8 cellular contexts compared by ENCODE assay signal in genomic region chr6:36545767-36546663, GRCh38. TPM values are rescaled to one million over a fixed set of nuclear protein-coding genes. Genes with fewer than 3 reads are reported as not detected.
DNase-seq lines count a peak whose midpoint lies in the region; ATAC-seq and TF ChIP-seq lines count a peak whose summit lies in the region.

No MANE protein-coding gene starts in this region.

- H3K9ac ChIP-seq in OCI-LY1 (ENCODE audit: low read length) (peak overlapping the region; percentile 95), iPS-15b (ENCODE audit: low read depth, low read length) (peak overlapping the region; percentile 93), skeletal muscle satellite cell (ENCODE audit: low read depth, low read length) (peak overlapping the region; percentile 91)

- no peak for TF ChIP-seq CTCF in OCI-LY1 (IDR thresholded peaks at IDR 0.05; ENCODE audit: low read length)
- TF ChIP-seq CTCF in astrocyte of the spinal cord (IDR thresholded peaks at IDR 0.05; ENCODE audit: low read depth, low read length) = no peak

- H3K4me2 ChIP-seq in OCI-LY1 (ENCODE audit: low read length) (peak overlapping the region; percentile 95), skeletal muscle satellite cell (ENCODE audit: low read length) (peak overlapping the region; percentile 88)

- H3K36me3 ChIP-seq in OCI-LY1 (ENCODE audit: insufficient read depth, low read length) (peaks cover 24% of the 10 kb centered on the region), iPS-15b (ENCODE audit: control insufficient read depth, insufficient read depth, low read length) (no peaks in the 10 kb centered on the region), skeletal muscle satellite cell (ENCODE audit: insufficient read depth, low read length) (peaks cover 11% of the 10 kb centered on the region)

- in situ Hi-C loops in astrocyte of the spinal cord (cut with HindIII; ENCODE audit: low sequenced_read_pairs) = no loop called here

- H3K9me3 ChIP-seq in OCI-LY1 (ENCODE audit: low read length) (no peaks in the 10 kb centered on the region), iPS-15b (ENCODE audit: control insufficient read depth, insufficient read depth, low read length) (no peaks in the 10 kb centered on the region), skeletal muscle satellite cell (replicated peaks; ENCODE audit: low read length) (no peaks in the 10 kb centered on the region)

- DNase-seq in SIG-M5 treated with dmso at 0.1 percent for 504 hours (lab: John Stamatoyannopoulos, UW; ENCODE audit: unreplicated experiment) (peak; percentile 32), SIG-M5 (lab: John Stamatoyannopoulos, UW) (no peak), astrocyte of the spinal cord (ENCODE audit: low read depth, low spot score) (peak; percentile 48), NCI-H524 treated with DMSO at 0.1 percent for 48 hours (lab: John Stamatoyannopoulos, UW) (no peak)

- peaks cover 39% of the 10 kb centered on the region for H3K79me2 ChIP-seq in OCI-LY1 (ENCODE audit: insufficient read depth, low read length)

- peak overlapping the region; percentile 70 for H3K27ac ChIP-seq in OCI-LY1 (ENCODE audit: low read depth, low read length, poor library complexity, severe bottlenecking)

- H3K4me1 ChIP-seq in OCI-LY1 (ENCODE audit: insufficient read depth, low read length, severe bottlenecking) = peaks cover 51% of the 10 kb centered on the region
- H3K4me1 ChIP-seq in iPS-15b (ENCODE audit: control insufficient read depth, insufficient read depth, low read length) = peaks cover 3% of the 10 kb centered on the region
- H3K4me1 ChIP-seq in skeletal muscle satellite cell (ENCODE audit: control insufficient read depth, insufficient read depth, low read length) = peaks cover 28% of the 10 kb centered on the region

- no peaks in the 10 kb centered on the region for H3K9me2 ChIP-seq in OCI-LY1 (ENCODE audit: low read depth, low read length)

- H3F3A ChIP-seq in OCI-LY1 (ENCODE audit: insufficient read depth, low read length) = no peaks in the 10 kb centered on the region

- no peak for ATAC-seq in GM21786 (IDR thresholded peaks at IDR 0.05; ENCODE audit: unreplicated experiment)

- H3K27me3 ChIP-seq in OCI-LY1 (ENCODE audit: insufficient read depth, low read length) (no peaks in the 10 kb centered on the region), iPS-15b (ENCODE audit: control insufficient read depth, insufficient read depth, low read length) (no peaks in the 10 kb centered on the region), skeletal muscle satellite cell (ENCODE audit: control insufficient read depth, insufficient read depth, low read length) (no peaks in the 10 kb centered on the region)

- no peaks in the 10 kb centered on the region for H4K20me1 ChIP-seq in OCI-LY1 (ENCODE audit: insufficient read depth, low read length)

- H3K4me3 ChIP-seq in OCI-LY1 (ENCODE audit: low read depth, low read length, poor library complexity, severe bottlenecking) = peak overlapping the region; percentile 90
- H3K4me3 ChIP-seq in astrocyte of the spinal cord (ENCODE audit: low read depth, low read length) = peak overlapping the region; percentile 92
- H3K4me3 ChIP-seq in iPS-15b (ENCODE audit: low read depth, low read length) = peak overlapping the region; percentile 95
- peak overlapping the region; percentile 85 for H3K4me3 ChIP-seq in skeletal muscle satellite cell (ENCODE audit: low read length)

- H2AFZ ChIP-seq in OCI-LY1 (ENCODE audit: low read length) = no peak overlapping the region

RNA-seq across cellular contexts. Expression of gene STK38, which starts 1.3 kb away (rescaled TPM):
- total RNA-seq in skeletal muscle satellite cell (2012; rRNA removed) = 11.2 and 13.8 TPM in 2 replicates

RNA-seq across cellular contexts. Expression of gene SRSF3, which starts 48.1 kb away (rescaled TPM):
- 182 and 211 TPM in 2 replicates for total RNA-seq in skeletal muscle satellite cell (2012; rRNA removed)

Comparison
In these comparisons a context has a peak if more than half of its experiments do, and no peak if none do; other contexts are left out.
1. DNase-seq: peak in SIG-M5 treated with dmso at 0.1 percent for 504 hours (single experiment) and astrocyte of the spinal cord (single experiment); none in SIG-M5 (single experiment) and NCI-H524 treated with DMSO at 0.1 percent for 48 hours (single experiment).
2. Peak in every context shown above with its lines, with median percentiles within 50 percentile points of each other: H3K4me3 ChIP-seq and H3K9ac ChIP-seq.